Comparison of ENCODE assay signal across 17 cellular contexts in genomic region chr10:118742787-118743186, GRCh38. TPM values are rescaled to one million over a fixed set of nuclear protein-coding genes. Genes with fewer than 3 reads are reported as not detected.
DNase-seq lines count a peak whose midpoint lies in the region; TF ChIP-seq lines count a peak whose summit lies in the region.
"Had no signal": no experiment of that assay in that cellular context is flagged by ENCODE, and none has a peak within 500 bp of the region (broad histone marks: within the 10 kb centered on the region; RNA-seq: fewer than 3 reads in every experiment).

No MANE protein-coding gene starts in this region.

- TF ChIP-seq CTCF in breast epithelium (IDR thresholded peaks at IDR 0.05), result no peak

- H2BK12ac ChIP-seq in mesenchymal stem cell (ENCODE audit: low read length in 2 of 2), result no peak overlapping the region

- TF ChIP-seq POLR2A in breast epithelium (IDR thresholded peaks at IDR 0.05), result no peak

- H3K27me3 ChIP-seq in breast epithelium, result no peaks in the 10 kb centered on the region
- no peaks in the 10 kb centered on the region for H3K27me3 ChIP-seq in mesenchymal stem cell (ENCODE audit: control insufficient read depth in 1 of 2, insufficient read depth in 1 of 2, low read length in 2 of 2)
- H3K27me3 ChIP-seq in mesendoderm (ENCODE audit: insufficient read depth, low read length, poor library complexity), result no peaks in the 10 kb centered on the region
- H3K27me3 ChIP-seq: brain microvascular endothelial cell, suprapubic skin had no signal

- H3K9me3 Mint-ChIP-seq in activated naive CD4-positive, alpha-beta T cell treated with anti-CD3 and anti-CD28 coated beads, Interleukin-2, amount 50 U/mL, for 24 hours, result no peaks in the 10 kb centered on the region

- H3K27ac ChIP-seq in breast epithelium (peak overlapping the region; percentile 71 to 76), mesenchymal stem cell (ENCODE audit: low read length, poor library complexity, severe bottlenecking) (no peak overlapping the region), mesendoderm (ENCODE audit: low read depth, low read length) (no peak overlapping the region)
- H3K27ac ChIP-seq: brain microvascular endothelial cell, suprapubic skin had no signal

- no peaks in the 10 kb centered on the region for H3K36me3 ChIP-seq in breast epithelium
- H3K36me3 ChIP-seq in mesenchymal stem cell (ENCODE audit: control insufficient read depth in 1 of 2, insufficient read depth in 2 of 2, low read depth in 1 of 2, low read length in 2 of 2), result no peaks in the 10 kb centered on the region
- no peaks in the 10 kb centered on the region for H3K36me3 ChIP-seq in mesendoderm (ENCODE audit: control insufficient read depth, insufficient read depth, low read length)
- H3K36me3 ChIP-seq: brain microvascular endothelial cell, suprapubic skin had no signal

- H4K8ac ChIP-seq in mesenchymal stem cell (ENCODE audit: low read length) (no peak overlapping the region), mesendoderm (ENCODE audit: low read depth, low read length) (no peak overlapping the region)

- H3K79me1 ChIP-seq in mesenchymal stem cell (replicated peaks; ENCODE audit: low read length, poor library complexity, severe bottlenecking) (peaks cover 1% of the 10 kb centered on the region), mesendoderm (ENCODE audit: low read length) (peaks cover 6% of the 10 kb centered on the region)

- intact Hi-C loops in breast epithelium (cut with DNase I; ENCODE audit: low total_unique reads), result no loop called here

- H3K79me2 ChIP-seq in mesendoderm (ENCODE audit: control insufficient read depth, insufficient read depth, low read length), result peaks cover 63% of the 10 kb centered on the region

- H3K4ac ChIP-seq in mesenchymal stem cell (ENCODE audit: low read depth in 1 of 2, low read length in 2 of 2) (no peak overlapping the region), mesendoderm (ENCODE audit: low read depth, low read length) (no peak overlapping the region)

- no peak overlapping the region for H2BK120ac ChIP-seq in mesenchymal stem cell (ENCODE audit: low read depth, low read length)
- no peak overlapping the region for H2BK120ac ChIP-seq in mesendoderm (ENCODE audit: low read depth, low read length)

- no peak overlapping the region for H3K4me3 ChIP-seq in breast epithelium
- no peak overlapping the region for H3K4me3 ChIP-seq in mesenchymal stem cell (ENCODE audit: insufficient read depth in 1 of 2, low read depth in 1 of 2, low read length in 2 of 2)
- H3K4me3 ChIP-seq in mesendoderm (ENCODE audit: low read length), result no peak overlapping the region
- H3K4me3 ChIP-seq: mucosa of descending colon, suprapubic skin had no signal

- peaks cover 82% of the 10 kb centered on the region for H3K4me1 Mint-ChIP-seq in activated naive CD4-positive, alpha-beta T cell treated with anti-CD3 and anti-CD28 coated beads, Interleukin-2, amount 50 U/mL, for 24 hours

- H2AK5ac ChIP-seq in mesenchymal stem cell (ENCODE audit: low read length, severe bottlenecking), result no peak overlapping the region
- no peak overlapping the region for H2AK5ac ChIP-seq in mesendoderm (ENCODE audit: low read length)

- H2BK15ac ChIP-seq in mesenchymal stem cell (ENCODE audit: low read depth, poor library complexity, severe bottlenecking) (no peak overlapping the region), mesendoderm (replicated peaks; ENCODE audit: low read depth) (no peak overlapping the region)

- H3K36me3 Mint-ChIP-seq in activated naive CD4-positive, alpha-beta T cell treated with anti-CD3 and anti-CD28 coated beads, Interleukin-2, amount 50 U/mL, for 24 hours, result peaks cover 17% of the 10 kb centered on the region

- WGBS in mesenchymal stem cell, result no CpG with 5 or more reads among the region's 1 CpG
- no CpG with 5 or more reads among the region's 1 CpG for WGBS in mesendoderm (ENCODE audit: extremely low coverage, insufficient coverage, low lambda C conversion rate)

- H3K14ac ChIP-seq in mesenchymal stem cell (ENCODE audit: low read length in 2 of 2), result no peak overlapping the region

- H2BK5ac ChIP-seq in mesenchymal stem cell (ENCODE audit: low read depth, low read length, poor library complexity, severe bottlenecking) (no peak overlapping the region), mesendoderm (ENCODE audit: low read length) (no peak overlapping the region)

- H3K18ac ChIP-seq in mesenchymal stem cell (ENCODE audit: low read depth in 1 of 2, low read length in 2 of 2) (no peak overlapping the region), mesendoderm (ENCODE audit: low read length) (no peak overlapping the region)

- H3K9ac ChIP-seq in mesenchymal stem cell (ENCODE audit: low read length), result no peak overlapping the region
- no peak overlapping the region for H3K9ac ChIP-seq in mesendoderm (ENCODE audit: low read length)

- H3K56ac ChIP-seq in mesendoderm (ENCODE audit: low read length), result no peak overlapping the region

- H3K4me3 Mint-ChIP-seq in activated naive CD4-positive, alpha-beta T cell treated with anti-CD3 and anti-CD28 coated beads, Interleukin-2, amount 50 U/mL, for 24 hours, result no peak overlapping the region
- H3K4me3 Mint-ChIP-seq: activated CD8-positive, alpha-beta memory T cell treated with anti-CD3 and anti-CD28 coated beads, Interleukin-2, amount 10 ng/mL, durations not matched to agents 7 days and 5 days had no signal

- no peak overlapping the region for H3K4me2 ChIP-seq in mesenchymal stem cell (ENCODE audit: low read length, poor library complexity, severe bottlenecking)
- no peak overlapping the region for H3K4me2 ChIP-seq in mesendoderm (ENCODE audit: low read length)

- H3K27ac Mint-ChIP-seq in activated naive CD4-positive, alpha-beta T cell treated with anti-CD3 and anti-CD28 coated beads, Interleukin-2, amount 50 U/mL, for 24 hours, result peak overlapping the region; percentile 60
- H3K27ac Mint-ChIP-seq: activated CD8-positive, alpha-beta memory T cell treated with anti-CD3 and anti-CD28 coated beads, Interleukin-2, amount 10 ng/mL, durations not matched to agents 7 days and 5 days had no signal

- no peak overlapping the region for H4K5ac ChIP-seq in mesendoderm (ENCODE audit: low read length)

- DNase-seq in activated naive CD4-positive, alpha-beta T cell treated with anti-CD3 and anti-CD28 coated beads, Interleukin-2, amount 50 U/mL, for 16 hours, result no peak
- DNase-seq in breast epithelium (ENCODE audit: low spot score in 2 of 2) (no peak), mesenchymal stem cell (peak; percentile 37), NCI-H446 treated with DMSO at 0.1 percent for 48 hours (lab: John Stamatoyannopoulos, UW) (no peak), HK-2 (ENCODE audit: unreplicated experiment) (no peak), nucleus accumbens (lab: John Stamatoyannopoulos, UW) (no peak), mesendoderm (no peak)
- DNase-seq: 8988T; activated CD8-positive, alpha-beta memory T cell treated with anti-CD3 and anti-CD28 coated beads, Interleukin-2, amount 10 ng/mL, durations not matched to agents 7 days and 5 days; activated effector memory CD4-positive, alpha-beta T cell treated with anti-CD3 and anti-CD28 coated beads, Interleukin-2, amount 50 U/mL, for 16 hours; brain microvascular endothelial cell; mucosa of descending colon; NCI-H1694 treated with DMSO at 0.1 percent for 48 hours; NCI-H510A; posterior cingulate gyrus had no signal

- H2AFZ ChIP-seq in mesenchymal stem cell (ENCODE audit: low read depth, low read length), result no peak overlapping the region

- H3K23ac ChIP-seq in mesenchymal stem cell (ENCODE audit: low read length in 2 of 2) (no peak overlapping the region), mesendoderm (ENCODE audit: low read length) (no peak overlapping the region)

- peaks cover 0 to 6% of the 10 kb centered on the region in 2 donors for H3K4me1 ChIP-seq in breast epithelium
- peaks cover 5% of the 10 kb centered on the region for H3K4me1 ChIP-seq in mesenchymal stem cell (ENCODE audit: control insufficient read depth, insufficient read depth, low read depth, low read length)
- peaks cover 2% of the 10 kb centered on the region for H3K4me1 ChIP-seq in mesendoderm (ENCODE audit: control insufficient read depth, low read depth, low read length)

- no peaks in the 10 kb centered on the region for H3K27me3 Mint-ChIP-seq in activated naive CD4-positive, alpha-beta T cell treated with anti-CD3 and anti-CD28 coated beads, Interleukin-2, amount 50 U/mL, for 24 hours
- H3K27me3 Mint-ChIP-seq: activated CD8-positive, alpha-beta memory T cell treated with anti-CD3 and anti-CD28 coated beads, Interleukin-2, amount 10 ng/mL, durations not matched to agents 7 days and 5 days had no signal

- no peak overlapping the region for H4K91ac ChIP-seq in mesenchymal stem cell (ENCODE audit: low read length)

- H3K9me3 ChIP-seq in breast epithelium, result no peaks in the 10 kb centered on the region
- H3K9me3 ChIP-seq in mesenchymal stem cell (ENCODE audit: control insufficient read depth, low read length), result no peaks in the 10 kb centered on the region
- H3K9me3 ChIP-seq: mucosa of descending colon, suprapubic skin had no signal

RNA-seq across cellular contexts. Expression of gene CACUL1, which starts 12.0 kb away (rescaled TPM):
- 10 to 100 TPM; 33.4 to 68.6 (median 55.2) TPM for total RNA-seq in breast epithelium
- polyA plus RNA-seq in mesenchymal stem cell (2013, experiment 1 of 2), result 51.3 TPM
- polyA plus RNA-seq in mesenchymal stem cell (2013, experiment 2 of 2), result 54.7 TPM
- 46.3 TPM for polyA plus RNA-seq in mesendoderm (2013, experiment 1 of 2)
- 44.2 TPM for polyA plus RNA-seq in mesendoderm (2013, experiment 2 of 2)

Comparison
In these comparisons a context has a peak if more than half of its experiments do, and no peak if none do; other contexts are left out.
1. H3K27ac ChIP-seq: peak in breast epithelium (2 of 2); none in mesenchymal stem cell (single experiment) and mesendoderm (single experiment).